In the genomic region with DNA sequence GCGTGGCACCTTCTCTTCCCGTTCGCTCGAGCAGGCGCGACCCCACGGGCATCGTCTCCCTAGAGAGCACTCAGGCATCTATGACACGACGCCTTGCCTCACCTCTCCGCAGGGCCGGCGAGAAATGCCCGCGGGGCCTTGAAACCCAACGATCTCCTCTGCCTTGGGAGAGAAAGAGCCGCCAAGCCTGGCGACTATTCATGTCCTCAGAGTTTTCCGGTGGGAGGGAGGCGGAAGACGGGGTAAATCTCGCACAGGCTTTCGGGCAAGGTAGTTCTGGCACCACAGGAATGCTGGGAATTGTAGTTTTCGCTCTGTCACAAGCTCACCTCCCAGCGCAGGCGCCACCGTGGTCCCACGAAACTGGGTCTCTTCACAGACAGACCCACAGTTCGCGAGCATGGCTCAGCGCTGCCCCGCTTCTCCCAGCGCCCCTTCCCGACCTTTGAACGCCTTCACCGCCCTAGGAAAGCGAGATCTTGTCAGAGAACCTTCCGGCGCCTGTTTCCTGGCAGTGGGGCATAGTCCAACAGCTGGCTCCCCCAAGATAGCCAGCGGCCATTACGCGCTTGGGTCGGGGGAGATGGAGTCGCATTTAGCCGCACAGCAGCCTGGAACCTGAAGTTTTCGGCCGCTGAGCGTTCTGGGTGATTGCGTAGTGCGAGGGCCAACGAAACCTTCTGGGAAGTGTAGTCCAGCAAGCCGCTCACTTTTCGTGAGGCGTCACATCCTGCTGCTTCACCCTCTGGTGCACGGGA, we compare ENCODE assay signal across 8 cellular contexts. TPM values are rescaled to one million over a fixed set of nuclear protein-coding genes. Genes with fewer than 3 reads are reported as not detected.
DNase-seq lines count a peak whose midpoint lies in the region; ATAC-seq, FAIRE-seq and TF ChIP-seq lines count a peak whose summit lies in the region.

A gene with protein sequence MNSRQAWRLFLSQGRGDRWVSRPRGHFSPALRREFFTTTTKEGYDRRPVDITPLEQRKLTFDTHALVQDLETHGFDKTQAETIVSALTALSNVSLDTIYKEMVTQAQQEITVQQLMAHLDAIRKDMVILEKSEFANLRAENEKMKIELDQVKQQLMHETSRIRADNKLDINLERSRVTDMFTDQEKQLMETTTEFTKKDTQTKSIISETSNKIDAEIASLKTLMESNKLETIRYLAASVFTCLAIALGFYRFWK (minus strand): TSS at position 597 of the 758 bp plus-strand sequence. CDS start 395 bp downstream, at position 202.

- in situ Hi-C loops in astrocyte of the cerebellum (cut with HindIII; ENCODE audit: low sequenced_read_pairs) = no loop called here

- peak within 1 kb of the TSS; percentile 99 for H3K27ac ChIP-seq in rectal smooth muscle tissue (ENCODE audit: low read depth, low read length)
- peak within 1 kb of the TSS in 1 of 2 donors; percentile 99 for H3K27ac ChIP-seq in aorta (ENCODE audit: low read depth in 1 of 2, low read length in 2 of 2)

- ATAC-seq in HG02981 (IDR thresholded peaks at IDR 0.05; ENCODE audit: unreplicated experiment) (peak; percentile 89), aorta (ENCODE audit: low FRiP score) (peak; percentile 99)

- H3K4me3 ChIP-seq in astrocyte of the cerebellum (ENCODE audit: low read depth, low read length) = peak within 1 kb of the TSS; percentile 68
- peak within 1 kb of the TSS; percentile 97 for H3K4me3 ChIP-seq in rectal smooth muscle tissue (ENCODE audit: low read length)
- peak within 1 kb of the TSS; percentile 68 to 86 for H3K4me3 ChIP-seq in aorta (ENCODE audit: low read length in 2 of 2)

- H3K9me3 ChIP-seq in aorta (ENCODE audit: control insufficient read depth, low read length) = no peaks in the 10 kb centered on the region

- intact Hi-C loops in aorta (cut with DNase I) = loop anchor here (1.0 to 10.0 kb wide), 4 partner anchors 91 to 385 kb away; a partner anchor contains a TSS

- FAIRE-seq in GM18507 (lab: Jason Lieb, UNC) = peak; percentile 98

- peak; percentile 84 for DNase-seq in GM18507 (ENCODE audit: extremely low spot score, insufficient read length, low read depth)
- DNase-seq in NCI-H2029 treated with DMSO at 0.1 percent for 48 hours (lab: John Stamatoyannopoulos, UW) = peak; percentile 80
- DNase-seq in T-helper 9 cell = peak; percentile 84
- peak; percentile 97 for DNase-seq in astrocyte of the cerebellum (ENCODE audit: low read depth)
- peak; percentile 93 for DNase-seq in hepatic stellate cell (ENCODE audit: low spot score)
- peak; percentile 97 to 98 for DNase-seq in aorta

- TF ChIP-seq CTCF in astrocyte of the cerebellum (IDR thresholded peaks at IDR 0.05; ENCODE audit: low read depth, low read length, missing control alignments) = no peak

- H3K4me1 ChIP-seq in rectal smooth muscle tissue (ENCODE audit: control insufficient read depth, insufficient read depth, low read length) (peaks cover 18% of the 10 kb centered on the region), aorta (ENCODE audit: control insufficient read depth in 1 of 2, insufficient read depth in 2 of 2, low read length in 2 of 2) (peaks cover 0 to 5% of the 10 kb centered on the region in 2 donors)

- peak within 1 kb of the TSS; percentile 89 for H3K9ac ChIP-seq in rectal smooth muscle tissue (ENCODE audit: low read length)

- 0 to 1% methylated on average over 55 of the region's 55 CpGs for WGBS in aorta, 2 donors

- no peaks in the 10 kb centered on the region for H3K36me3 ChIP-seq in rectal smooth muscle tissue (ENCODE audit: control insufficient read depth, insufficient read depth, low read length)
- H3K36me3 ChIP-seq in aorta (ENCODE audit: control insufficient read depth in 1 of 2, insufficient read depth in 2 of 2, low read length in 1 of 2) = no peaks in the 10 kb centered on the region

- no peaks in the 10 kb centered on the region for H3K27me3 ChIP-seq in rectal smooth muscle tissue (ENCODE audit: control insufficient read depth, insufficient read depth, low read length)
- H3K27me3 ChIP-seq in aorta (ENCODE audit: control insufficient read depth in 1 of 2, insufficient read depth in 2 of 2, low read length in 1 of 2) = no peaks in the 10 kb centered on the region

RNA-seq across cellular contexts. Expression of the gene that starts here (rescaled TPM):
- 10 to 100 TPM; 35.0 to 38.6 TPM for total RNA-seq in aorta
- 10 to 100 TPM; 31.6 to 84.6 TPM for polyA plus RNA-seq in aorta
